In genomic region chr10:4231439-4231838, GRCh38 we compare ENCODE assay signal across 9 cellular contexts.
"Had no signal": no experiment of that assay in that cellular context is flagged by ENCODE, and none has a peak within 500 bp of the region (broad histone marks: within the 10 kb centered on the region; RNA-seq: fewer than 3 reads in every experiment).

No MANE protein-coding gene starts in this region.

- DNase-seq: GM23248, GOT3, H7, H9, HCEC 1CT, HFFc6 had no signal

- H2AFZ ChIP-seq: GM23248, GM23338 had no signal

- H3K4me2 ChIP-seq: GM23338 had no signal

- ATAC-seq: GM23338, HCT116 had no signal

- H3K9ac ChIP-seq: GM23248 had no signal

- H3K27ac ChIP-seq: GM23248 had no signal

- H3K4me1 ChIP-seq: HAP-1 had no signal

- H3K4me3 ChIP-seq: GM23248, GM23338, HAP-1 had no signal

- H3K36me3 ChIP-seq: HAP-1 had no signal

- H3K9me3 ChIP-seq: HAP-1 had no signal
